Comparison of ENCODE assay signal across 17 cellular contexts in genomic region chr7:99422091-99422624, GRCh38. TPM values are rescaled to one million over a fixed set of nuclear protein-coding genes. Genes with fewer than 3 reads are reported as not detected.
DNase-seq lines count a peak whose midpoint lies in the region; TF ChIP-seq lines count a peak whose summit lies in the region.
"Had no signal": no experiment of that assay in that cellular context is flagged by ENCODE, and none has a peak within 500 bp of the region (broad histone marks: within the 10 kb centered on the region; RNA-seq: fewer than 3 reads in every experiment).

No MANE protein-coding gene starts in this region.

- whole genome bisulfite sequencing in esophagus muscularis mucosa = 94% methylated on average over 11 of the region's 11 CpGs
- 91 to 96% (median 94%) methylated on average over 11 of the region's 11 CpGs for WGBS in spleen, 5 donors

- TF ChIP-seq CTCF in esophagus muscularis mucosa (IDR thresholded peaks at IDR 0.05) (no peak), spleen (IDR thresholded peaks at IDR 0.05 in 8 of 11, conservative IDR thresholded peaks at IDR 0.05 in 3 of 11) (no peak)

- TF ChIP-seq POLR2A in erythroblast (IDR thresholded peaks at IDR 0.05; ENCODE audit: low read length) (no peak), esophagus muscularis mucosa (IDR thresholded peaks at IDR 0.05; ENCODE audit: low read depth) (no peak), spleen (IDR thresholded peaks at IDR 0.05) (no peak)

- peaks cover 56 to 94% (median 78%) of the 10 kb centered on the region in 4 donors for H3K36me3 ChIP-seq in esophagus muscularis mucosa
- H3K36me3 ChIP-seq in spleen = peaks cover 0 to 97% (median 75%) of the 10 kb centered on the region in 6 donors

- H3K27me3 ChIP-seq in esophagus muscularis mucosa = no peaks in the 10 kb centered on the region
- no peaks in the 10 kb centered on the region for H3K27me3 ChIP-seq in spleen (replicated peaks in 1 of 7)
- H3K27me3 ChIP-seq: pancreas, Peyer's patch, suprapubic skin had no signal

- DNase-seq in DMS153 (lab: John Stamatoyannopoulos, UW) (peak; percentile 36), NCI-H1105 (lab: John Stamatoyannopoulos, UW) (peak; percentile 62), NCI-H748 treated with DMSO at 0.1 percent for 48 hours (lab: John Stamatoyannopoulos, UW) (peak; percentile 49), erythroblast (lab: John Stamatoyannopoulos, UW) (peak; percentile 46 to 61), retina (no peak), esophagus muscularis mucosa (ENCODE audit: extremely low spot score) (no peak), spleen (no peak)
- DNase-seq: activated CD4-positive, alpha-beta T cell treated with anti-CD3 and anti-CD28 coated beads, Interleukin-2, amount 10 ng/mL, durations not matched to agents 7 days and 5 days; activated T-cell treated with anti-CD3 and anti-CD28 coated beads for 4 hours; IMR-90; left ventricle myocardium inferior; NCI-H524 treated with DMSO at 0.1 percent for 48 hours; pancreas; Peyer's patch; stimulated activated CD4-positive, alpha-beta T cell treated with anti-CD3 and anti-CD28 coated beads, Interleukin-4, amount 100 ng/mL, for 1 hour; stimulated activated CD8-positive, alpha-beta memory T cell treated with anti-CD3 and anti-CD28 coated beads, Interleukin-4, amount 100 ng/mL, for 48 hours had no signal

- intact Hi-C loops in esophagus muscularis mucosa (cut with DNase I) = no loop called here
- intact Hi-C loops in spleen (cut with DNase I; ENCODE audit: low total_unique reads) = no loop called here

- H3K4me1 ChIP-seq in esophagus muscularis mucosa = no peaks in the 10 kb centered on the region
- H3K4me1 ChIP-seq in spleen = no peaks in the 10 kb centered on the region
- H3K4me1 ChIP-seq: left ventricle myocardium inferior, pancreas, Peyer's patch, suprapubic skin had no signal

- H3K9me3 ChIP-seq in esophagus muscularis mucosa (no peaks in the 10 kb centered on the region), spleen (no peaks in the 10 kb centered on the region)
- H3K9me3 ChIP-seq: left ventricle myocardium inferior, pancreas, Peyer's patch, suprapubic skin had no signal

- H3K27ac ChIP-seq in esophagus muscularis mucosa (replicated peaks in 1 of 4) (no peak overlapping the region), spleen (no peak overlapping the region)
- H3K27ac ChIP-seq: left ventricle myocardium inferior, pancreas, Peyer's patch, suprapubic skin had no signal

- H3K4me3 ChIP-seq in esophagus muscularis mucosa = no peak overlapping the region
- no peak overlapping the region for H3K4me3 ChIP-seq in spleen
- H3K4me3 ChIP-seq: left ventricle myocardium inferior, pancreas, Peyer's patch, suprapubic skin had no signal

- TF ChIP-seq EP300 in esophagus muscularis mucosa (IDR thresholded peaks at IDR 0.05) = no peak

RNA-seq across cellular contexts. Expression of gene BUD31, which starts 13.4 kb away (rescaled TPM):
- total RNA-seq in esophagus muscularis mucosa = 10 to 100 TPM; 61.8 to 82.0 (median 66.2) TPM
- 10 to 100 TPM; 48.4 to 72.7 (median 65.7) TPM for total RNA-seq in spleen
- polyA plus RNA-seq in spleen = 100 to 1,000 TPM in 2 of 3 donors, 10 to 100 TPM in 1; 98.7 to 124 (median 112) TPM

RNA-seq across cellular contexts. Expression of gene PDAP1, which starts 13.8 kb away (rescaled TPM):
- total RNA-seq in esophagus muscularis mucosa = 100 to 1,000 TPM in 2 of 4 donors, 10 to 100 TPM in 2; 85.9 to 116 (median 99.9) TPM
- 10 to 100 TPM; 28.1 to 57.2 (median 52.8) TPM for total RNA-seq in spleen
- 100 to 1,000 TPM in 2 of 3 donors, 10 to 100 TPM in 1; 83.4 to 117 (median 108) TPM for polyA plus RNA-seq in spleen

RNA-seq across cellular contexts. Expression of gene PTCD1, which starts 16.4 kb away (rescaled TPM):
- 10 to 100 TPM in 1 of 4 donors, 1 to 10 TPM in 3; 5.3 to 10.2 (median 7.6) TPM for total RNA-seq in esophagus muscularis mucosa
- 10 to 100 TPM in 1 of 7 donors, 1 to 10 TPM in 6; 4.0 to 17.5 (median 7.5) TPM for total RNA-seq in spleen
- 1 to 10 TPM; 2.1 to 4.4 (median 3.2) TPM for polyA plus RNA-seq in spleen

RNA-seq across cellular contexts. Expression of gene CPSF4, which starts 16.6 kb away (rescaled TPM):
- 10 to 100 TPM; 19.1 to 25.3 (median 20.8) TPM for total RNA-seq in esophagus muscularis mucosa
- total RNA-seq in spleen = 10 to 100 TPM; 29.9 to 40.3 (median 35.1) TPM
- polyA plus RNA-seq in spleen = 10 to 100 TPM; 28.7 to 49.6 (median 46.7) TPM

RNA-seq across cellular contexts. Expression of gene ATP5MF, which starts 43.8 kb away (rescaled TPM):
- total RNA-seq in esophagus muscularis mucosa (100 to 1,000 TPM; 487 to 697 (median 507) TPM), spleen (100 to 1,000 TPM; 129 to 348 (median 166) TPM)
- polyA plus RNA-seq in spleen = 100 to 1,000 TPM; 689 to 920 (median 827) TPM

Comparison
In these comparisons a context has a peak if more than half of its experiments do, and no peak if none do; other contexts are left out.
1. DNase-seq: peak in DMS153 (single experiment), NCI-H1105 (single experiment), NCI-H748 treated with DMSO at 0.1 percent for 48 hours (single experiment) and erythroblast (2 of 2); none in retina (single experiment), esophagus muscularis mucosa (single experiment) and spleen (single experiment).